In genomic region chr2:10137053-10137843, GRCh38 we compare ENCODE assay signal across 15 cellular contexts. TPM values are rescaled to one million over a fixed set of nuclear protein-coding genes. Genes with fewer than 3 reads are reported as not detected.
DNase-seq lines count a peak whose midpoint lies in the region; ATAC-seq lines count a peak whose summit lies in the region.
"Had no signal": no experiment of that assay in that cellular context is flagged by ENCODE, and none has a peak within 500 bp of the region (broad histone marks: within the 10 kb centered on the region; RNA-seq: fewer than 3 reads in every experiment).

No MANE protein-coding gene starts in this region.

- no peak for DNase-seq in activated CD4-positive, alpha-beta memory T cell treated with anti-CD3 and anti-CD28 coated beads, Interleukin-2, amount 10 ng/mL, durations not matched to agents 7 days and 5 days
- no peak for DNase-seq in activated CD4-positive, alpha-beta memory T cell treated with anti-CD3 and anti-CD28 coated beads for 36 hours
- DNase-seq in HK-2 (ENCODE audit: unreplicated experiment) = peak; percentile 36
- DNase-seq in activated T-helper 2 cell treated with anti-CD3 and anti-CD28 coated beads, Interferon-gamma antibody, Interleukin-2, Interleukin-4, amounts not matched to agents 10 μg/mL and 5 μg/mL and 100 μg/mL, durations not matched to agents 14 hours and 24 hours and 36 hours (ENCODE audit: low spot score) = no peak
- DNase-seq in posterior vena cava (ENCODE audit: low spot score) = peak; percentile 66
- DNase-seq in NCI-H526 treated with DMSO at 0.1 percent for 48 hours (lab: John Stamatoyannopoulos, UW) = no peak
- DNase-seq: activated CD4-positive, alpha-beta T cell treated with anti-CD3 and anti-CD28 coated beads for 36 hours; NCI-H2029; psoas muscle; stimulated activated CD4-positive, alpha-beta T cell treated with anti-CD3 and anti-CD28 coated beads, Interleukin-2, amount 100 ng/mL, for 48 hours; stimulated activated naive CD4-positive, alpha-beta T cell treated with Interleukin-2 at 50 U/mL for 16 hours had no signal

- ATAC-seq in HG02852 (IDR thresholded peaks at IDR 0.05; ENCODE audit: unreplicated experiment) (no peak), GM18870 (IDR thresholded peaks at IDR 0.05; ENCODE audit: unreplicated experiment) (no peak)
- ATAC-seq: activated CD4-positive, alpha-beta T cell treated with anti-CD3 and anti-CD28 coated beads for 36 hours had no signal

- no peaks in the 10 kb centered on the region for H3K9me3 Mint-ChIP-seq in activated CD4-positive, alpha-beta memory T cell treated with anti-CD3 and anti-CD28 coated beads, Interleukin-2, amount 10 ng/mL, durations not matched to agents 7 days and 5 days
- no peaks in the 10 kb centered on the region for H3K9me3 Mint-ChIP-seq in activated CD4-positive, alpha-beta memory T cell treated with anti-CD3 and anti-CD28 coated beads for 36 hours
- no peaks in the 10 kb centered on the region for H3K9me3 Mint-ChIP-seq in activated T-helper 2 cell treated with anti-CD3 and anti-CD28 coated beads, Interferon-gamma antibody, Interleukin-2, Interleukin-4, amounts not matched to agents 10 μg/mL and 5 μg/mL and 100 μg/mL, durations not matched to agents 14 hours and 24 hours and 36 hours
- H3K9me3 Mint-ChIP-seq: activated naive CD4-positive, alpha-beta T cell treated with anti-CD3 and anti-CD28 coated beads, Interleukin-2, amount 50 U/mL, for 24 hours; IgD-negative memory B cell had no signal

- H3K4me1 Mint-ChIP-seq in activated CD4-positive, alpha-beta memory T cell treated with anti-CD3 and anti-CD28 coated beads, Interleukin-2, amount 10 ng/mL, durations not matched to agents 7 days and 5 days = peaks cover 34% of the 10 kb centered on the region
- peaks cover 13% of the 10 kb centered on the region for H3K4me1 Mint-ChIP-seq in activated CD4-positive, alpha-beta memory T cell treated with anti-CD3 and anti-CD28 coated beads for 36 hours (ENCODE audit: low read depth)
- peaks cover 22% of the 10 kb centered on the region for H3K4me1 Mint-ChIP-seq in activated T-helper 2 cell treated with anti-CD3 and anti-CD28 coated beads, Interferon-gamma antibody, Interleukin-2, Interleukin-4, amounts not matched to agents 10 μg/mL and 5 μg/mL and 100 μg/mL, durations not matched to agents 14 hours and 24 hours and 36 hours (ENCODE audit: low read depth)

- CTCF ChIA-PET in activated CD4-positive, alpha-beta memory T cell treated with anti-CD3 and anti-CD28 coated beads, Interleukin-2, amount 10 ng/mL, durations not matched to agents 7 days and 5 days (lab: Charles Lee) = interaction anchor here (1.1 to 1.2 kb wide), 2 partner anchors 11 to 298 kb away, joined by 3 to 5 read pairs; no protein-coding TSS in a partner anchor
- CTCF ChIA-PET in activated CD4-positive, alpha-beta memory T cell treated with anti-CD3 and anti-CD28 coated beads for 36 hours (lab: Charles Lee) = no interaction called here

- no peaks in the 10 kb centered on the region for H3K27me3 Mint-ChIP-seq in activated CD4-positive, alpha-beta memory T cell treated with anti-CD3 and anti-CD28 coated beads, Interleukin-2, amount 10 ng/mL, durations not matched to agents 7 days and 5 days
- H3K27me3 Mint-ChIP-seq in activated CD4-positive, alpha-beta memory T cell treated with anti-CD3 and anti-CD28 coated beads for 36 hours = no peaks in the 10 kb centered on the region
- no peaks in the 10 kb centered on the region for H3K27me3 Mint-ChIP-seq in activated T-helper 2 cell treated with anti-CD3 and anti-CD28 coated beads, Interferon-gamma antibody, Interleukin-2, Interleukin-4, amounts not matched to agents 10 μg/mL and 5 μg/mL and 100 μg/mL, durations not matched to agents 14 hours and 24 hours and 36 hours (ENCODE audit: low read depth)
- H3K27me3 Mint-ChIP-seq: activated CD4-positive, alpha-beta T cell treated with anti-CD3 and anti-CD28 coated beads for 36 hours; activated naive CD4-positive, alpha-beta T cell treated with anti-CD3 and anti-CD28 coated beads, Interleukin-2, amount 50 U/mL, for 24 hours; IgD-negative memory B cell had no signal

- intact Hi-C loops in activated CD4-positive, alpha-beta memory T cell treated with anti-CD3 and anti-CD28 coated beads for 36 hours (cut with micrococcal nuclease) = no loop called here
- intact Hi-C loops in activated T-helper 2 cell treated with anti-CD3 and anti-CD28 coated beads, Interferon-gamma antibody, Interleukin-2, Interleukin-4, amounts not matched to agents 10 μg/mL and 5 μg/mL and 100 μg/mL, durations not matched to agents 14 hours and 24 hours and 36 hours (cut with micrococcal nuclease) = no loop called here
- intact Hi-C loops in posterior vena cava (cut with DNase I) = no loop called here

- H3K4me3 Mint-ChIP-seq in activated CD4-positive, alpha-beta memory T cell treated with anti-CD3 and anti-CD28 coated beads, Interleukin-2, amount 10 ng/mL, durations not matched to agents 7 days and 5 days = no peak overlapping the region
- H3K4me3 Mint-ChIP-seq in activated CD4-positive, alpha-beta memory T cell treated with anti-CD3 and anti-CD28 coated beads for 36 hours = no peak overlapping the region
- no peak overlapping the region for H3K4me3 Mint-ChIP-seq in activated T-helper 2 cell treated with anti-CD3 and anti-CD28 coated beads, Interferon-gamma antibody, Interleukin-2, Interleukin-4, amounts not matched to agents 10 μg/mL and 5 μg/mL and 100 μg/mL, durations not matched to agents 14 hours and 24 hours and 36 hours (ENCODE audit: low read depth)
- H3K4me3 Mint-ChIP-seq: activated CD4-positive, alpha-beta T cell treated with anti-CD3 and anti-CD28 coated beads for 36 hours; activated naive CD4-positive, alpha-beta T cell treated with anti-CD3 and anti-CD28 coated beads, Interleukin-2, amount 50 U/mL, for 24 hours; IgD-negative memory B cell had no signal

- POLR2A ChIA-PET in activated CD4-positive, alpha-beta memory T cell treated with anti-CD3 and anti-CD28 coated beads, Interleukin-2, amount 10 ng/mL, durations not matched to agents 7 days and 5 days (lab: Charles Lee) = interaction anchor here (0.6 to 1.7 kb wide), 9 partner anchors 9 to 311 kb away, joined by 3 to 7 read pairs (median 4); partner anchors contain the start of gene ODC1
- POLR2A ChIA-PET in activated CD4-positive, alpha-beta memory T cell treated with anti-CD3 and anti-CD28 coated beads for 36 hours (lab: Charles Lee) = interaction anchor here (0.5 kb wide), 1 partner anchor 1154 kb away, joined by 8 read pairs; no protein-coding TSS in a partner anchor

- peaks cover 59% of the 10 kb centered on the region for H3K36me3 Mint-ChIP-seq in activated CD4-positive, alpha-beta memory T cell treated with anti-CD3 and anti-CD28 coated beads, Interleukin-2, amount 10 ng/mL, durations not matched to agents 7 days and 5 days (ENCODE audit: low read depth)
- peaks cover 34% of the 10 kb centered on the region for H3K36me3 Mint-ChIP-seq in activated CD4-positive, alpha-beta memory T cell treated with anti-CD3 and anti-CD28 coated beads for 36 hours
- peaks cover 41% of the 10 kb centered on the region for H3K36me3 Mint-ChIP-seq in activated T-helper 2 cell treated with anti-CD3 and anti-CD28 coated beads, Interferon-gamma antibody, Interleukin-2, Interleukin-4, amounts not matched to agents 10 μg/mL and 5 μg/mL and 100 μg/mL, durations not matched to agents 14 hours and 24 hours and 36 hours (ENCODE audit: low read depth)
- H3K36me3 Mint-ChIP-seq: activated naive CD4-positive, alpha-beta T cell treated with anti-CD3 and anti-CD28 coated beads, Interleukin-2, amount 50 U/mL, for 24 hours; IgD-negative memory B cell had no signal

- peak overlapping the region; percentile 45 for H3K27ac Mint-ChIP-seq in activated CD4-positive, alpha-beta memory T cell treated with anti-CD3 and anti-CD28 coated beads, Interleukin-2, amount 10 ng/mL, durations not matched to agents 7 days and 5 days
- no peak overlapping the region for H3K27ac Mint-ChIP-seq in activated CD4-positive, alpha-beta memory T cell treated with anti-CD3 and anti-CD28 coated beads for 36 hours
- peak overlapping the region; percentile 12 for H3K27ac Mint-ChIP-seq in activated T-helper 2 cell treated with anti-CD3 and anti-CD28 coated beads, Interferon-gamma antibody, Interleukin-2, Interleukin-4, amounts not matched to agents 10 μg/mL and 5 μg/mL and 100 μg/mL, durations not matched to agents 14 hours and 24 hours and 36 hours
- H3K27ac Mint-ChIP-seq: activated CD4-positive, alpha-beta T cell treated with anti-CD3 and anti-CD28 coated beads for 36 hours; activated naive CD4-positive, alpha-beta T cell treated with anti-CD3 and anti-CD28 coated beads, Interleukin-2, amount 50 U/mL, for 24 hours; IgD-negative memory B cell had no signal

RNA-seq across cellular contexts. Expression of gene RRM2, which starts 14.7 kb away (rescaled TPM):
- 100 to 1,000 TPM; 546 to 570 TPM for total RNA-seq in activated CD4-positive, alpha-beta memory T cell treated with anti-CD3 and anti-CD28 coated beads, Interleukin-2, amount 10 ng/mL, durations not matched to agents 7 days and 5 days
- 100 to 1,000 TPM; 523 to 528 TPM for total RNA-seq in activated CD4-positive, alpha-beta memory T cell treated with anti-CD3 and anti-CD28 coated beads for 36 hours
- 374 TPM in 2 replicates for total RNA-seq in activated T-helper 2 cell treated with anti-CD3 and anti-CD28 coated beads, Interferon-gamma antibody, Interleukin-2, Interleukin-4, amounts not matched to agents 10 μg/mL and 5 μg/mL and 100 μg/mL, durations not matched to agents 14 hours and 24 hours and 36 hours
- total RNA-seq in posterior vena cava = 1 to 10 TPM in 1 of 2 donors, under 1 TPM in 1; 0.67 to 1.5 TPM

RNA-seq across cellular contexts. Expression of gene CYS1, which starts 57.0 kb away (rescaled TPM):
- total RNA-seq in activated CD4-positive, alpha-beta memory T cell treated with anti-CD3 and anti-CD28 coated beads, Interleukin-2, amount 10 ng/mL, durations not matched to agents 7 days and 5 days = under 1 TPM; 0.40 to 0.71 TPM
- total RNA-seq in activated CD4-positive, alpha-beta memory T cell treated with anti-CD3 and anti-CD28 coated beads for 36 hours = under 1 TPM in 1 of 2 experiments, not detected in 1; 0.07 TPM
- total RNA-seq in activated T-helper 2 cell treated with anti-CD3 and anti-CD28 coated beads, Interferon-gamma antibody, Interleukin-2, Interleukin-4, amounts not matched to agents 10 μg/mL and 5 μg/mL and 100 μg/mL, durations not matched to agents 14 hours and 24 hours and 36 hours = 0.78 and 0.89 TPM in 2 replicates
- 1 to 10 TPM; 3.0 to 9.1 TPM for total RNA-seq in posterior vena cava
- total RNA-seq: activated CD4-positive, alpha-beta T cell treated with anti-CD3 and anti-CD28 coated beads for 36 hours had no signal

Comparison
In these comparisons a context has a peak if more than half of its experiments do, and no peak if none do; other contexts are left out.
1. DNase-seq: peak in HK-2 (single experiment) and posterior vena cava (single experiment); none in activated CD4-positive, alpha-beta memory T cell treated with anti-CD3 and anti-CD28 coated beads, Interleukin-2, amount 10 ng/mL, durations not matched to agents 7 days and 5 days (single experiment), activated CD4-positive, alpha-beta memory T cell treated with anti-CD3 and anti-CD28 coated beads for 36 hours (single experiment), activated T-helper 2 cell treated with anti-CD3 and anti-CD28 coated beads, Interferon-gamma antibody, Interleukin-2, Interleukin-4, amounts not matched to agents 10 μg/mL and 5 μg/mL and 100 μg/mL, durations not matched to agents 14 hours and 24 hours and 36 hours (single experiment) and NCI-H526 treated with DMSO at 0.1 percent for 48 hours (single experiment).
2. RNA of gene RRM2, which starts 14.7 kb away (total RNA-seq): 546 to 570 TPM in activated CD4-positive, alpha-beta memory T cell treated with anti-CD3 and anti-CD28 coated beads, Interleukin-2, amount 10 ng/mL, durations not matched to agents 7 days and 5 days, 523 to 528 TPM in activated CD4-positive, alpha-beta memory T cell treated with anti-CD3 and anti-CD28 coated beads for 36 hours and 374 TPM in activated T-helper 2 cell treated with anti-CD3 and anti-CD28 coated beads, Interferon-gamma antibody, Interleukin-2, Interleukin-4, amounts not matched to agents 10 μg/mL and 5 μg/mL and 100 μg/mL, durations not matched to agents 14 hours and 24 hours and 36 hours; 0.67 to 1.5 TPM in posterior vena cava; every median in the first group is over 100 times any median in the second.